Comparison of ENCODE assay signal across 29 cellular contexts in the genomic region with DNA sequence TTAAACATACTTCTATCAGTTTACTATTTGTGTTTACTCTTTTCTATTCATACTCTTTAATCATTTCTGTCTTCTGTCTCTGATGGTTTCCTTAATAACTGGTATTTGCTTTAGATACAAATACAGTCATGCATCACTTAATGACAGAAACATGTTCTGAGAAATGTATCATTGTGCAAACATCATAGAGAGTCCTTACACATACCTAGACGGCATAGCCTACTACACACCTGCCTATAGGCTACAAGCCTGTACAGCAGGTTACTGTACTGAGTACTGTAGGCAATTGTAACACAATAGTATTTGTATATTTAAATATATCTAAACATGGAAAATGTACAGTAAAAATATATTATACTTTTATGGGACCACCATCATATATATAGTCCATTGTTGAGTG. TPM values are rescaled to one million over a fixed set of nuclear protein-coding genes. Genes with fewer than 3 reads are reported as not detected.
DNase-seq lines count a peak whose midpoint lies in the region; ATAC-seq, FAIRE-seq and TF ChIP-seq lines count a peak whose summit lies in the region.
"Had no signal": no experiment of that assay in that cellular context is flagged by ENCODE, and none has a peak within 500 bp of the region (broad histone marks: within the 10 kb centered on the region; RNA-seq: fewer than 3 reads in every experiment).

No MANE protein-coding gene starts in this region.

- H3K27ac ChIP-seq in HepG2 (ENCODE audit: extremely low read length, insufficient read depth, low read length) (no peak overlapping the region), right lobe of liver (no peak overlapping the region)
- H3K27ac ChIP-seq: A549; BLaER1 treated with 17β-estradiol and CSF1 and Interleukin-3, amounts not matched to agents 10 nM and 100 nM had no signal

- no peak overlapping the region for H3K4me3 ChIP-seq in HepG2 (replicated peaks in 1 of 3; ENCODE audit: insufficient read depth in 1 of 3, low read depth in 2 of 3, low read length in 3 of 3)
- no peak overlapping the region for H3K4me3 ChIP-seq in right lobe of liver
- H3K4me3 ChIP-seq in bronchial epithelial cell (ENCODE audit: low read depth, low read length), result no peak overlapping the region
- H3K4me3 ChIP-seq: A549; BLaER1 treated with 17β-estradiol and CSF1 and Interleukin-3, amounts not matched to agents 10 nM and 100 nM; K562 had no signal

- no peak for TF ChIP-seq RAD21 in HepG2 (CRISPR knock-in tag; IDR thresholded peaks at IDR 0.05)

- ATAC-seq in HepG2 (no peak), right lobe of liver (no peak)
- ATAC-seq: A549, K562 had no signal

- in situ Hi-C loops in HepG2 (cut with HindIII; ENCODE audit: extremely low pct_ligation_motif_present, low pct_unique_long_range_greater_than_20kb), result no loop called here

- FAIRE-seq in HepG2 (lab: Jason Lieb, UNC) (no peak), bronchial epithelial cell (lab: Jason Lieb, UNC) (no peak)
- FAIRE-seq: A549, GM18507, H54, K562, RCC 7860 had no signal

- H3K36me3 ChIP-seq in HepG2 (replicated peaks in 1 of 2; ENCODE audit: control insufficient read depth in 1 of 2, insufficient read depth in 2 of 2, low read length in 2 of 2) (peaks cover 0 to 2% of the 10 kb centered on the region in 2 experiments; a peak in 1 of 5 replicates), right lobe of liver (no peaks in the 10 kb centered on the region), bronchial epithelial cell (ENCODE audit: control insufficient read depth, insufficient read depth, low read length) (no peaks in the 10 kb centered on the region)
- H3K36me3 ChIP-seq: BLaER1 treated with 17β-estradiol and CSF1 and Interleukin-3, amounts not matched to agents 10 nM and 100 nM had no signal

- H3K9me3 ChIP-seq in HepG2 (ENCODE audit: low read length), result no peaks in the 10 kb centered on the region
- no peaks in the 10 kb centered on the region for H3K9me3 ChIP-seq in right lobe of liver
- H3K9me3 ChIP-seq: A549; BLaER1 treated with 17β-estradiol and CSF1 and Interleukin-3, amounts not matched to agents 10 nM and 100 nM; Caco-2; SK-N-SH had no signal

- peaks cover 66% of the 10 kb centered on the region for H3K4me1 ChIP-seq in HepG2 (ENCODE audit: insufficient read depth, low read length)
- H3K4me1 ChIP-seq in right lobe of liver, result no peaks in the 10 kb centered on the region
- H3K4me1 ChIP-seq: A549; BLaER1 treated with 17β-estradiol and CSF1 and Interleukin-3, amounts not matched to agents 10 nM and 100 nM; Caco-2 had no signal

- CTCF ChIA-PET in HepG2 (lab: Yijun Ruan, JAX; ENCODE audit: low intra/inter-chr PET ratio, low total read pairs), result no interaction called here

- TF ChIP-seq CTCF in HepG2 (CRISPR knock-in tag; IDR thresholded peaks at IDR 0.05) (no peak), right lobe of liver (IDR thresholded peaks at IDR 0.05) (no peak), bronchial epithelial cell (IDR thresholded peaks at IDR 0.05; ENCODE audit: insufficient read depth, low read length, severe bottlenecking) (no peak)

- TF ChIP-seq EP300 in HepG2 (IDR thresholded peaks at IDR 0.05; ENCODE audit: low read depth in 2 of 2, low read length in 2 of 2) (no peak), HepG2 (CRISPR knock-in tag; IDR thresholded peaks at IDR 0.05; ENCODE audit: borderline replicate concordance) (no peak)

- H3K4me2 ChIP-seq in HepG2 (ENCODE audit: low read depth, low read length), result no peak overlapping the region
- H3K4me2 ChIP-seq: A549; BLaER1 treated with 17β-estradiol and CSF1 and Interleukin-3, amounts not matched to agents 10 nM and 100 nM; SK-N-SH had no signal

- POLR2A ChIA-PET in HepG2 (lab: Yijun Ruan, JAX), result no interaction called here

- WGBS in HepG2 (ENCODE audit: low lambda C conversion rate), result 82% methylated on average over 1 of the region's 1 CpG
- WGBS in right lobe of liver (ENCODE audit: insufficient coverage, low coverage, low lambda C conversion rate, missing lambda C conversion rate), result 92% methylated on average over 1 of the region's 1 CpG

- intact Hi-C loops in HepG2 (cut with micrococcal nuclease; ENCODE audit: unreplicated experiment) (no loop called here), right lobe of liver (cut with DNase I) (loop anchor here in 1 of 2 donors (10.0 kb wide), 1 partner anchor 102 kb away; no protein-coding TSS in a partner anchor)

- DNase-seq in HepG2 (ENCODE audit: low spot score) (peak; percentile 14), right lobe of liver (no peak), NCI-H526 (lab: John Stamatoyannopoulos, UW) (peak; percentile 60 to 63), bronchial epithelial cell (ENCODE audit: low read depth) (peak; percentile 96), NCI-H2081 (lab: John Stamatoyannopoulos, UW) (no peak), ecto neural progenitor cell (ENCODE audit: low spot score) (no peak), COR-L47 (lab: John Stamatoyannopoulos, UW) (no peak)
- DNase-seq in stimulated activated CD4-positive, alpha-beta T cell treated with anti-CD3 and anti-CD28 coated beads, Interleukin-12 subunit alpha, Interleukin-12 subunit beta, amount 100 ng/mL, for 4 hours, result no peak
- DNase-seq: AML-193; Caco-2; CD4-positive, alpha-beta T cell; Kasumi-1; MV-4-11; NCI-H1105 treated with DMSO at 0.1 percent for 48 hours; NCI-H146; NCI-H1930; NCI-H2227 treated with DMSO at 0.1 percent for 48 hours; NCI-H524 treated with DMSO at 0.1 percent for 48 hours; OCI-M1; SK-N-SH; T-helper 2 cell had no signal

- TF ChIP-seq POLR2A in HepG2 (IDR thresholded peaks at IDR 0.05; ENCODE audit: insufficient read depth in 1 of 2, low read depth in 2 of 2, low read length in 2 of 2), result no peak
- no peak for TF ChIP-seq POLR2A in right lobe of liver (IDR thresholded peaks at IDR 0.05)

- no peak overlapping the region for H3K9ac ChIP-seq in HepG2 (ENCODE audit: insufficient read depth, low read depth, low read length)
- H3K9ac ChIP-seq: BLaER1 treated with 17β-estradiol and CSF1 and Interleukin-3, amounts not matched to agents 10 nM and 100 nM; SK-N-SH had no signal

- no peaks in the 10 kb centered on the region for H4K20me1 ChIP-seq in HepG2 (ENCODE audit: insufficient read depth, low read length)
- H4K20me1 ChIP-seq: BLaER1 treated with 17β-estradiol and CSF1 and Interleukin-3, amounts not matched to agents 10 nM and 100 nM had no signal

- H3K79me2 ChIP-seq in HepG2 (ENCODE audit: insufficient read depth, low read length), result peaks cover 86% of the 10 kb centered on the region

- H3K27me3 ChIP-seq in HepG2 (ENCODE audit: control insufficient read depth in 1 of 2, insufficient read depth in 2 of 2, low read length in 2 of 2), result no peaks in the 10 kb centered on the region
- H3K27me3 ChIP-seq in right lobe of liver, result no peaks in the 10 kb centered on the region
- H3K27me3 ChIP-seq in bronchial epithelial cell (ENCODE audit: control insufficient read depth, insufficient read depth, low read length), result no peaks in the 10 kb centered on the region
- H3K27me3 ChIP-seq: BLaER1 treated with 17β-estradiol and CSF1 and Interleukin-3, amounts not matched to agents 10 nM and 100 nM had no signal

- no peak overlapping the region for H2AFZ ChIP-seq in HepG2 (ENCODE audit: low read length)

- BruUV-seq in HepG2 (replicated peaks; lab: Mats Ljungman, UMichigan), result no TSS peak

RNA-seq across cellular contexts. Expression of a gene that starts 36.3 kb away (rescaled TPM):
- total RNA-seq in HepG2 (2016; rRNA removed; fragmentation: Illumina TruSeq; extraction: Trizol), result 63.2 and 103 TPM in 2 replicates
- total RNA-seq in HepG2 (2016; cell fraction: cytosol; rRNA removed; fragmentation: Illumina TruSeq; extraction: Trizol; ENCODE audit: low read depth), result 11.8 and 12.1 TPM in 2 replicates
- 61.2 and 118 TPM in 2 replicates for total RNA-seq in HepG2 (2016; cell fraction: insoluble cytoplasmic fraction; rRNA removed; fragmentation: Illumina TruSeq; extraction: Trizol)
- total RNA-seq in HepG2 (2016; cell fraction: membrane; rRNA removed; fragmentation: Illumina TruSeq; extraction: Trizol), result 28.5 and 29.9 TPM in 2 replicates
- 32.8 and 35.9 TPM in 2 replicates for total RNA-seq in HepG2 (2016; cell fraction: nucleus; rRNA removed; fragmentation: Illumina TruSeq; extraction: Trizol)
- 62.8 and 95.9 TPM in 2 replicates for polyA plus RNA-seq in HepG2 (2011; rRNA removed)
- 80.4 and 85.1 TPM in 2 replicates for polyA plus RNA-seq in HepG2 (2011; cell fraction: cytosol; rRNA removed)
- 12.7 TPM in 2 replicates for polyA plus RNA-seq in HepG2 (2011; cell fraction: nucleus; rRNA removed)
- 72.6 and 115 TPM in 2 replicates for polyA plus RNA-seq in HepG2 (2012)
- polyA plus RNA-seq in HepG2 (2016; cell fraction: cytosol; fragmentation: Illumina TruSeq; extraction: Trizol; ENCODE audit: low read depth), result 11.7 and 11.9 TPM in 2 replicates
- 147 and 163 TPM in 2 replicates for polyA plus RNA-seq in HepG2 (2016; cell fraction: insoluble cytoplasmic fraction; fragmentation: Illumina TruSeq; extraction: Trizol; ENCODE audit: low read depth)
- 29.7 TPM in 2 replicates for polyA plus RNA-seq in HepG2 (2016; cell fraction: membrane; fragmentation: Illumina TruSeq; extraction: Trizol; ENCODE audit: low read depth)
- polyA plus RNA-seq in HepG2 (2016; cell fraction: nucleus; fragmentation: Illumina TruSeq; extraction: Trizol; ENCODE audit: insufficient read depth, low read depth), result 39.4 and 45.5 TPM in 2 replicates
- polyA minus RNA-seq in HepG2 (2011; rRNA and poly(A)+ RNA removed; ENCODE audit: low replicate concordance), result 83.5 TPM in 1 of 2 replicates, not detected in the other
- 44.0 and 47.1 TPM in 2 replicates for polyA minus RNA-seq in HepG2 (2011; cell fraction: cytosol; rRNA and poly(A)+ RNA removed)
- polyA minus RNA-seq in HepG2 (2011; cell fraction: nucleus; rRNA and poly(A)+ RNA removed), result 39.8 and 52.0 TPM in 2 replicates
- 10 to 100 TPM in 1 of 6 experiments, 1 to 10 TPM in 5; 2.1 to 12.1 (median 4.3) TPM for total RNA-seq in right lobe of liver
- 0.64 and 1.6 TPM in 2 replicates for total RNA-seq in bronchial epithelial cell
- total RNA-seq: CD4-positive, alpha-beta T cell; HT-29; K562 had no signal
- polyA plus RNA-seq: A549 had no signal

RNA-seq across cellular contexts. Expression of a gene that starts 58.6 kb away (rescaled TPM):
- 0.07 and 0.11 TPM in 2 replicates for total RNA-seq in HepG2 (2016; rRNA removed; fragmentation: Illumina TruSeq; extraction: Trizol)
- total RNA-seq in HepG2 (2016; cell fraction: cytosol; rRNA removed; fragmentation: Illumina TruSeq; extraction: Trizol; ENCODE audit: low read depth), result not detected in 2 replicates
- total RNA-seq in HepG2 (2016; cell fraction: insoluble cytoplasmic fraction; rRNA removed; fragmentation: Illumina TruSeq; extraction: Trizol), result 0.06 and 0.07 TPM in 2 replicates
- total RNA-seq in HepG2 (2016; cell fraction: membrane; rRNA removed; fragmentation: Illumina TruSeq; extraction: Trizol), result 0.06 and 0.07 TPM in 2 replicates
- total RNA-seq in HepG2 (2016; cell fraction: nucleus; rRNA removed; fragmentation: Illumina TruSeq; extraction: Trizol), result 0.25 and 0.34 TPM in 2 replicates
- polyA plus RNA-seq in HepG2 (2011; rRNA removed), result 0.05 and 0.12 TPM in 2 replicates
- polyA plus RNA-seq in HepG2 (2011; cell fraction: cytosol; rRNA removed), result 0.03 TPM in 1 of 2 replicates, not detected in the other
- 0.23 and 0.24 TPM in 2 replicates for polyA plus RNA-seq in HepG2 (2011; cell fraction: nucleus; rRNA removed)
- 0.15 and 0.21 TPM in 2 replicates for polyA plus RNA-seq in HepG2 (2012)
- not detected in 2 replicates for polyA plus RNA-seq in HepG2 (2016; cell fraction: cytosol; fragmentation: Illumina TruSeq; extraction: Trizol; ENCODE audit: low read depth)
- polyA plus RNA-seq in HepG2 (2016; cell fraction: insoluble cytoplasmic fraction; fragmentation: Illumina TruSeq; extraction: Trizol; ENCODE audit: low read depth), result 0.12 TPM in 1 of 2 replicates, not detected in the other
- 0.03 TPM in 1 of 2 replicates, not detected in the other for polyA plus RNA-seq in HepG2 (2016; cell fraction: membrane; fragmentation: Illumina TruSeq; extraction: Trizol; ENCODE audit: low read depth)
- polyA plus RNA-seq in HepG2 (2016; cell fraction: nucleus; fragmentation: Illumina TruSeq; extraction: Trizol; ENCODE audit: insufficient read depth, low read depth), result 0.59 and 0.79 TPM in 2 replicates
- polyA minus RNA-seq in HepG2 (2011; rRNA and poly(A)+ RNA removed; ENCODE audit: low replicate concordance), result not detected in 2 replicates
- polyA minus RNA-seq in HepG2 (2011; cell fraction: cytosol; rRNA and poly(A)+ RNA removed), result not detected in 2 replicates
- polyA minus RNA-seq in HepG2 (2011; cell fraction: nucleus; rRNA and poly(A)+ RNA removed), result 0.77 and 1.1 TPM in 2 replicates
- total RNA-seq in right lobe of liver, result under 1 TPM in 3 of 6 experiments, not detected in 3; 0.12 to 0.31 (median 0.22) TPM
- total RNA-seq in bronchial epithelial cell, result 0.13 TPM in 1 of 2 replicates, not detected in the other
- total RNA-seq: Caco-2; CD4-positive, alpha-beta T cell; HT-29; M059J had no signal
- polyA plus RNA-seq: A549, SK-N-SH had no signal

Comparison
In these comparisons a context has a peak if more than half of its experiments do, and no peak if none do; other contexts are left out.
1. DNase-seq: peak in HepG2 (single experiment), NCI-H526 (2 of 2) and bronchial epithelial cell (single experiment); none in right lobe of liver (0 of 3), stimulated activated CD4-positive, alpha-beta T cell treated with anti-CD3 and anti-CD28 coated beads, Interleukin-12 subunit alpha, Interleukin-12 subunit beta, amount 100 ng/mL, for 4 hours (single experiment), NCI-H2081 (0 of 2), ecto neural progenitor cell (single experiment) and COR-L47 (single experiment).